ENCODE assay signal across 8 cellular contexts in the genomic region with DNA sequence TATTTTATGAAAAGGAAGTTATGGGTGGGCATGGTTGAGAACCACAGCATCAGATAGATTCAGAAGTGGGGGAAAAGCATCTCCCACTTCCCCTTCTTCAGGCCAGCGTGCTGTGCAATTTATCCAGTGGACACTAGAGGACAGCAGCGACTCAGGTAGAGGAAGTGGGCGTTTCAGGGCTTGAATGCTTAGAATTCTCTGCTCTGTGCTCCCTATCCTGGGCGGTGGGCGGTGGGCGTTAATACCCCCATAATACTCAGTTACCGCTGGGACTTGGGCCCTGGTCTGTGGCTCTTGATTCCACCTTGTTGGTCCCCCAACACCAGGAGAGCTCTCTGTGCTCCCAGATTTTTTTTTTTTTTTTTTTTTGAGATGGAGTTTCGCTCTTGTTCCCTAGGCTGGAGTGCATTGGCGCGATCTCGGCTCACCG. TPM values are rescaled to one million over a fixed set of nuclear protein-coding genes. Genes with fewer than 3 reads are reported as not detected.
A peak's percentile ranks its signal among the peaks of the same experiment; 100 is the strongest.
DNase-seq lines count a peak whose midpoint lies in the region; ATAC-seq and TF ChIP-seq lines count a peak whose summit lies in the region.

No MANE protein-coding gene starts in this region.

- ATAC-seq in HG03039 (IDR thresholded peaks at IDR 0.05; ENCODE audit: unreplicated experiment): no peak
- ATAC-seq in HG03565 (IDR thresholded peaks at IDR 0.05; ENCODE audit: unreplicated experiment): no peak

- peak; percentile 57 for DNase-seq in EL
- DNase-seq in MG63: peak; percentile 51
- DNase-seq in SK-N-SH: peak; percentile 54
- DNase-seq in ascending aorta (ENCODE audit: low spot score in 2 of 2): no peak
- DNase-seq in inferior parietal cortex (ENCODE audit: extremely low spot score): peak; percentile 30
- peak; percentile 1 for DNase-seq in stimulated activated CD4-positive, alpha-beta T cell treated with anti-CD3 and anti-CD28 coated beads, Interleukin-2, amount 100 ng/mL, for 4 hours (ENCODE audit: low read depth)

- H2AFZ ChIP-seq in SK-N-SH (ENCODE audit: low read depth): peak overlapping the region; percentile 95

- no peaks in the 10 kb centered on the region for H3F3A ChIP-seq in SK-N-SH (replicated peaks; ENCODE audit: insufficient read depth)

- intact Hi-C loops in ascending aorta (cut with DNase I): no loop called here

- peak; percentile 70 for TF ChIP-seq RAD21 in SK-N-SH (IDR thresholded peaks at IDR 0.05; ENCODE audit: low read length)

- H3K4me1 ChIP-seq in SK-N-SH (ENCODE audit: control insufficient read depth in 1 of 2, insufficient read depth in 2 of 2, low read depth in 1 of 2, low read length in 1 of 2) (no peaks in the 10 kb centered on the region), ascending aorta (no peaks in the 10 kb centered on the region)

- H3K36me3 ChIP-seq in MG63 (no peaks in the 10 kb centered on the region), SK-N-SH (replicated peaks in 1 of 2; ENCODE audit: control insufficient read depth in 1 of 2, insufficient read depth in 2 of 2, low read length in 1 of 2) (no peaks in the 10 kb centered on the region), ascending aorta (no peaks in the 10 kb centered on the region)

- TF ChIP-seq EP300 in SK-N-SH (IDR thresholded peaks at IDR 0.05; ENCODE audit: borderline replicate concordance in 1 of 2, low read depth in 1 of 2, low read length in 1 of 2): no peak

- H3K27ac ChIP-seq in SK-N-SH (ENCODE audit: low read depth in 2 of 2, low read length in 1 of 2): no peak overlapping the region
- no peak overlapping the region for H3K27ac ChIP-seq in ascending aorta

- H3K4me2 ChIP-seq in SK-N-SH: peak overlapping the region; percentile 79

- peak overlapping the region; percentile 28; the same call in 1 of the 2 replicates for H3K9ac ChIP-seq in SK-N-SH

- CTCF ChIA-PET in SK-N-SH (lab: Yijun Ruan, JAX): interaction anchor here (0.6 to 1.7 kb wide), 7 partner anchors 11 to 203 kb away, joined by 3 to 8 read pairs (median 4); no protein-coding TSS in a partner anchor

- POLR2A ChIA-PET in SK-N-SH (lab: Yijun Ruan, JAX): no interaction called here

- no peaks in the 10 kb centered on the region for H3K9me2 ChIP-seq in SK-N-SH

- H3K27me3 ChIP-seq in MG63: no peaks in the 10 kb centered on the region
- H3K27me3 ChIP-seq in SK-N-SH (ENCODE audit: insufficient read depth): peaks cover 20% of the 10 kb centered on the region; the same call in 1 of the 2 replicates
- H3K27me3 ChIP-seq in ascending aorta: no peaks in the 10 kb centered on the region

- no peaks in the 10 kb centered on the region for H3K79me2 ChIP-seq in SK-N-SH (ENCODE audit: insufficient read depth)

- H3K9me3 ChIP-seq in MG63: no peaks in the 10 kb centered on the region
- no peaks in the 10 kb centered on the region for H3K9me3 ChIP-seq in SK-N-SH
- H3K9me3 ChIP-seq in ascending aorta: no peaks in the 10 kb centered on the region

- peak; percentile 83 for TF ChIP-seq CTCF in SK-N-SH (IDR thresholded peaks at IDR 0.05)
- peak; percentile 27 to 63 (median 53) for TF ChIP-seq CTCF in ascending aorta (IDR thresholded peaks at IDR 0.05)

- H4K20me1 ChIP-seq in SK-N-SH (ENCODE audit: insufficient read depth): no peaks in the 10 kb centered on the region

- WGBS in SK-N-SH (ENCODE audit: low lambda C conversion rate): 3% methylated on average over 11 of the region's 12 CpGs

- H3K4me3 ChIP-seq in MG63 (peak overlapping the region; percentile 37), SK-N-SH (ENCODE audit: low read depth in 2 of 2, low read length in 1 of 2) (peak overlapping the region; percentile 47 to 73), ascending aorta (peak overlapping the region in 1 of 2 donors; percentile 42)

TF ChIP-seq in SK-N-SH, 30 proteins besides CTCF, POLR2A, EP300 and RAD21:
- TF ChIP-seq SMC3 (IDR thresholded peaks at IDR 0.05; ENCODE audit: low read depth, low read length) (peak; percentile 56), RFX5 (IDR thresholded peaks at IDR 0.05; ENCODE audit: low read length) (no peak)

RNA-seq across cellular contexts. Expression of a gene that starts 3.7 kb away (rescaled TPM):
- not detected in 2 replicates for total RNA-seq in MG63 (2014; rRNA removed; shearing (Covaris generic); ENCODE audit: low replicate concordance)
- polyA plus RNA-seq in SK-N-SH (2012; rRNA removed): not detected in 2 replicates
- polyA plus RNA-seq in SK-N-SH (2012; cell fraction: cytosol; rRNA removed): not detected in 2 replicates
- not detected in 2 replicates for polyA plus RNA-seq in SK-N-SH (2012; cell fraction: nucleus; rRNA removed)
- not detected for total RNA-seq in ascending aorta

RNA-seq across cellular contexts. Expression of a gene that starts 16.6 kb away (rescaled TPM):
- 0.89 and 2.5 TPM in 2 replicates for total RNA-seq in MG63 (2014; rRNA removed; shearing (Covaris generic); ENCODE audit: low replicate concordance)
- polyA plus RNA-seq in SK-N-SH (2012; rRNA removed): 1.8 and 2.5 TPM in 2 replicates
- polyA plus RNA-seq in SK-N-SH (2012; cell fraction: cytosol; rRNA removed): 2.0 and 2.3 TPM in 2 replicates
- polyA plus RNA-seq in SK-N-SH (2012; cell fraction: nucleus; rRNA removed): 2.8 and 4.1 TPM in 2 replicates
- not detected for total RNA-seq in ascending aorta

RNA-seq across cellular contexts. Expression of a gene that starts 34.1 kb away (rescaled TPM):
- not detected in 2 replicates for total RNA-seq in MG63 (2014; rRNA removed; shearing (Covaris generic); ENCODE audit: low replicate concordance)
- polyA plus RNA-seq in SK-N-SH (2012; rRNA removed): not detected in 2 replicates
- polyA plus RNA-seq in SK-N-SH (2012; cell fraction: cytosol; rRNA removed): not detected in 2 replicates
- polyA plus RNA-seq in SK-N-SH (2012; cell fraction: nucleus; rRNA removed): not detected in 2 replicates
- total RNA-seq in ascending aorta: not detected

RNA-seq across cellular contexts. Expression of a gene that starts 39.4 kb away (rescaled TPM):
- total RNA-seq in MG63 (2014; rRNA removed; shearing (Covaris generic); ENCODE audit: low replicate concordance): not detected in 2 replicates
- not detected in 2 replicates for polyA plus RNA-seq in SK-N-SH (2012; rRNA removed)
- polyA plus RNA-seq in SK-N-SH (2012; cell fraction: cytosol; rRNA removed): not detected in 2 replicates
- not detected in 2 replicates for polyA plus RNA-seq in SK-N-SH (2012; cell fraction: nucleus; rRNA removed)
- total RNA-seq in ascending aorta: 168 TPM

RNA-seq across cellular contexts. Expression of a gene that starts 54.2 kb away (rescaled TPM):
- not detected in 2 replicates for total RNA-seq in MG63 (2014; rRNA removed; shearing (Covaris generic); ENCODE audit: low replicate concordance)
- not detected in 2 replicates for polyA plus RNA-seq in SK-N-SH (2012; rRNA removed)
- not detected in 2 replicates for polyA plus RNA-seq in SK-N-SH (2012; cell fraction: cytosol; rRNA removed)
- not detected in 2 replicates for polyA plus RNA-seq in SK-N-SH (2012; cell fraction: nucleus; rRNA removed)
- total RNA-seq in ascending aorta: not detected

Comparison
In these comparisons a context has a peak if more than half of its experiments do, and no peak if none do; other contexts are left out.
1. DNase-seq: peak in EL (single experiment), MG63 (single experiment), SK-N-SH (single experiment), inferior parietal cortex (single experiment) and stimulated activated CD4-positive, alpha-beta T cell treated with anti-CD3 and anti-CD28 coated beads, Interleukin-2, amount 100 ng/mL, for 4 hours (single experiment); none in ascending aorta (0 of 2).